ENCODE assay signal across 10 cellular contexts in genomic region chr15:85402195-85402921, GRCh38. TPM values are rescaled to one million over a fixed set of nuclear protein-coding genes. Genes with fewer than 3 reads are reported as not detected.
DNase-seq lines count a peak whose midpoint lies in the region; ATAC-seq and TF ChIP-seq lines count a peak whose summit lies in the region.
"Had no signal": no experiment of that assay in that cellular context is flagged by ENCODE, and none has a peak within 500 bp of the region (broad histone marks: within the 10 kb centered on the region; RNA-seq: fewer than 3 reads in every experiment).

No MANE protein-coding gene starts in this region.

- CTCF ChIA-PET in naive thymus-derived CD4-positive, alpha-beta T cell (lab: Charles Lee): interaction anchor here (1.5 kb wide), 1 partner anchor 107 kb away, joined by 4 read pairs; no protein-coding TSS in a partner anchor
- CTCF ChIA-PET in PC-9 (lab: Charles Lee): no interaction called here

- TF ChIP-seq CTCF in brain microvascular endothelial cell (IDR thresholded peaks at IDR 0.05; ENCODE audit: low read depth, low read length, missing control alignments): no peak
- no peak for TF ChIP-seq CTCF in PC-9 (conservative IDR thresholded peaks at IDR 0.05)

- no peaks in the 10 kb centered on the region for H3K36me3 ChIP-seq in CD4-positive, CD25-positive, alpha-beta regulatory T cell (ENCODE audit: control insufficient read depth, insufficient read depth, low read length)
- H3K36me3 ChIP-seq in HUES6 (ENCODE audit: control insufficient read depth, insufficient read depth, low read length) (no peaks in the 10 kb centered on the region), brain microvascular endothelial cell (replicated peaks) (no peaks in the 10 kb centered on the region), MG63 (no peaks in the 10 kb centered on the region), PC-9 (ENCODE audit: low read depth) (0 out of 2 replicates have a peak, but pooled peaks cover 5% of the 10 kb centered on the region)
- H3K36me3 ChIP-seq in naive thymus-derived CD4-positive, alpha-beta T cell (ENCODE audit: control insufficient read depth in 2 of 3, insufficient read depth in 3 of 3, low read length in 3 of 3): no peaks in the 10 kb centered on the region

- H3K27ac Mint-ChIP-seq in CD4-positive, CD25-positive, alpha-beta regulatory T cell: peak overlapping the region; percentile 0 to 2 (median 1)
- H3K27ac Mint-ChIP-seq in naive thymus-derived CD4-positive, alpha-beta T cell: peak overlapping the region in 6 of 9 donors; percentile 1 to 84 (median 8)

- no peaks in the 10 kb centered on the region for H3K9me3 ChIP-seq in CD4-positive, CD25-positive, alpha-beta regulatory T cell (ENCODE audit: control insufficient read depth in 2 of 2, low read length in 2 of 2)
- H3K9me3 ChIP-seq in HUES6 (ENCODE audit: control insufficient read depth, insufficient read depth, low read depth, low read length) (no peaks in the 10 kb centered on the region), MG63 (no peaks in the 10 kb centered on the region), PC-9 (ENCODE audit: insufficient read depth, low read depth) (no peaks in the 10 kb centered on the region)
- H3K9me3 ChIP-seq in naive thymus-derived CD4-positive, alpha-beta T cell (ENCODE audit: control insufficient read depth in 2 of 3, low read length in 3 of 3): no peaks in the 10 kb centered on the region

- intact Hi-C loops in naive thymus-derived CD4-positive, alpha-beta T cell (cut with micrococcal nuclease): loop anchor here in 1 of 2 donors (10.0 kb wide), 1 partner anchor 302 kb away; no protein-coding TSS in a partner anchor
- intact Hi-C loops in PC-9 (cut with micrococcal nuclease; ENCODE audit: unreplicated experiment): no loop called here

- H3K9ac ChIP-seq in HUES6 (ENCODE audit: low read length): no peak overlapping the region

- in situ Hi-C loops in brain microvascular endothelial cell (cut with HindIII; ENCODE audit: low pct_ligation_motif_present, low sequenced_read_pairs): no loop called here

- H3K79me2 ChIP-seq in PC-9 (ENCODE audit: low read depth): peaks cover 95% of the 10 kb centered on the region

- H3K36me3 Mint-ChIP-seq in CD4-positive, CD25-positive, alpha-beta regulatory T cell: no peaks in the 10 kb centered on the region
- peaks cover 0 to 6% (median 4%) of the 10 kb centered on the region in 5 donors for H3K36me3 Mint-ChIP-seq in naive thymus-derived CD4-positive, alpha-beta T cell

- no peaks in the 10 kb centered on the region for H3K27me3 ChIP-seq in CD4-positive, CD25-positive, alpha-beta regulatory T cell (ENCODE audit: control insufficient read depth, insufficient read depth, low read length)
- H3K27me3 ChIP-seq in HUES6 (ENCODE audit: control insufficient read depth, insufficient read depth, low read length) (no peaks in the 10 kb centered on the region), brain microvascular endothelial cell (replicated peaks) (no peaks in the 10 kb centered on the region), MG63 (no peaks in the 10 kb centered on the region), PC-9 (ENCODE audit: insufficient read depth, low read depth) (no peaks in the 10 kb centered on the region)
- no peaks in the 10 kb centered on the region for H3K27me3 ChIP-seq in naive thymus-derived CD4-positive, alpha-beta T cell (ENCODE audit: control insufficient read depth in 2 of 2, insufficient read depth in 2 of 2, low read length in 2 of 2)

- H3K4me3 Mint-ChIP-seq in CD4-positive, CD25-positive, alpha-beta regulatory T cell: peak overlapping the region in 1 of 4 donors; percentile 10
- H3K4me3 Mint-ChIP-seq in naive thymus-derived CD4-positive, alpha-beta T cell: peak overlapping the region in 6 of 10 donors; percentile 4 to 36 (median 18)

- peaks cover 33% of the 10 kb centered on the region; the same call in 1 of the 2 replicates for H3F3A ChIP-seq in PC-9 (ENCODE audit: insufficient read depth, low read depth)

- peaks cover 12% of the 10 kb centered on the region; the same call in 1 of the 2 replicates for H4K20me1 ChIP-seq in PC-9 (ENCODE audit: insufficient read depth)

- no peaks in the 10 kb centered on the region for H3K9me2 ChIP-seq in PC-9 (ENCODE audit: insufficient read depth)

- no peak for DNase-seq in CD4-positive, CD25-positive, alpha-beta regulatory T cell
- DNase-seq in brain microvascular endothelial cell (peak; percentile 76), NCI-H2081 (lab: John Stamatoyannopoulos, UW) (no peak), MG63 (no peak), PC-9 (no peak), NCI-H1417 (lab: John Stamatoyannopoulos, UW) (no peak)
- DNase-seq in naive thymus-derived CD4-positive, alpha-beta T cell: no peak
- DNase-seq: caudate nucleus, GF-D8 had no signal

- peaks cover 58 to 89% (median 66%) of the 10 kb centered on the region in 4 donors for H3K4me1 Mint-ChIP-seq in CD4-positive, CD25-positive, alpha-beta regulatory T cell
- H3K4me1 Mint-ChIP-seq in naive thymus-derived CD4-positive, alpha-beta T cell: peaks cover 52 to 95% (median 80%) of the 10 kb centered on the region in 7 donors

- H3K27ac ChIP-seq in CD4-positive, CD25-positive, alpha-beta regulatory T cell (ENCODE audit: insufficient read depth, low read length, poor library complexity, severe bottlenecking): no peak overlapping the region
- H3K27ac ChIP-seq in HUES6 (ENCODE audit: low read depth, low read length): 0 out of 2 replicates have a peak overlapping the region, but pooled peaks have one; percentile 12
- H3K27ac ChIP-seq in brain microvascular endothelial cell: peak overlapping the region; percentile 66
- H3K27ac ChIP-seq in naive thymus-derived CD4-positive, alpha-beta T cell (ENCODE audit: low read depth, low read length): no peak overlapping the region
- H3K27ac ChIP-seq in PC-9: no peak overlapping the region

- no peak overlapping the region for H2AFZ ChIP-seq in PC-9

- no peak for ATAC-seq in CD4-positive, CD25-positive, alpha-beta regulatory T cell (ENCODE audit: low read depth in 2 of 2)
- peak; percentile 53 for ATAC-seq in naive thymus-derived CD4-positive, alpha-beta T cell

- no peak overlapping the region for H3K4me3 ChIP-seq in CD4-positive, CD25-positive, alpha-beta regulatory T cell (ENCODE audit: low read depth, low read length)
- H3K4me3 ChIP-seq in HUES6 (ENCODE audit: low read depth, low read length) (no peak overlapping the region), brain microvascular endothelial cell (ENCODE audit: low read depth, low read length) (no peak overlapping the region), MG63 (no peak overlapping the region), PC-9 (no peak overlapping the region)
- H3K4me3 ChIP-seq in naive thymus-derived CD4-positive, alpha-beta T cell (ENCODE audit: low read length): no peak overlapping the region

- H3K27me3 Mint-ChIP-seq in CD4-positive, CD25-positive, alpha-beta regulatory T cell: no peaks in the 10 kb centered on the region
- H3K27me3 Mint-ChIP-seq in naive thymus-derived CD4-positive, alpha-beta T cell: no peaks in the 10 kb centered on the region

- POLR2A ChIA-PET in naive thymus-derived CD4-positive, alpha-beta T cell (lab: Charles Lee): interaction anchor here (1.0 kb wide), 1 partner anchor 22 kb away, joined by 3 read pairs; the partner anchor contains the start of gene AKAP13
- POLR2A ChIA-PET in PC-9 (lab: Charles Lee; ENCODE audit: unreplicated experiment): no interaction called here

- H3K4me2 ChIP-seq in PC-9: no peak overlapping the region

- BruUV-seq in PC-9 (replicated peaks; lab: Mats Ljungman, UMichigan): no TSS peak

- no peaks in the 10 kb centered on the region for H3K9me3 Mint-ChIP-seq in CD4-positive, CD25-positive, alpha-beta regulatory T cell
- peaks cover 0 to under 1% (median 0%) of the 10 kb centered on the region in 11 donors for H3K9me3 Mint-ChIP-seq in naive thymus-derived CD4-positive, alpha-beta T cell

- H3K4me1 ChIP-seq in CD4-positive, CD25-positive, alpha-beta regulatory T cell (ENCODE audit: control insufficient read depth, insufficient read depth, low read length, poor library complexity, severe bottlenecking): peaks cover 34% of the 10 kb centered on the region
- H3K4me1 ChIP-seq in HUES6 (ENCODE audit: control insufficient read depth, insufficient read depth, low read length) (peaks cover 39% of the 10 kb centered on the region), PC-9 (replicated peaks; ENCODE audit: insufficient read depth) (peaks cover 45% of the 10 kb centered on the region)
- peaks cover 12 to 31% of the 10 kb centered on the region in 2 donors for H3K4me1 ChIP-seq in naive thymus-derived CD4-positive, alpha-beta T cell (ENCODE audit: control insufficient read depth in 2 of 2, insufficient read depth in 2 of 2, low read length in 2 of 2)

RNA-seq across cellular contexts. Expression of gene AKAP13, which starts 22.0 kb away (rescaled TPM):
- 482 TPM for total RNA-seq in CD4-positive, CD25-positive, alpha-beta regulatory T cell
- polyA plus RNA-seq in CD4-positive, CD25-positive, alpha-beta regulatory T cell: 100 to 1,000 TPM; 106 to 121 (median 109) TPM
- total RNA-seq in naive thymus-derived CD4-positive, alpha-beta T cell: 100 to 1,000 TPM; 170 to 400 (median 241) TPM
- polyA plus RNA-seq in naive thymus-derived CD4-positive, alpha-beta T cell: 100 to 1,000 TPM; 108 to 148 TPM
- 12.2 and 36.4 TPM in 2 replicates for total RNA-seq in MG63 (2014; rRNA removed; shearing (Covaris generic); ENCODE audit: low replicate concordance)
- total RNA-seq in PC-9 (2021): 78.3 and 82.5 TPM in 2 replicates

Comparison
In these comparisons a context has a peak if more than half of its experiments do, and no peak if none do; other contexts are left out.
1. H3K27ac ChIP-seq: peak in HUES6 (single experiment) and brain microvascular endothelial cell (single experiment); none in CD4-positive, CD25-positive, alpha-beta regulatory T cell (single experiment), naive thymus-derived CD4-positive, alpha-beta T cell (single experiment) and PC-9 (single experiment).